In the genomic region with DNA sequence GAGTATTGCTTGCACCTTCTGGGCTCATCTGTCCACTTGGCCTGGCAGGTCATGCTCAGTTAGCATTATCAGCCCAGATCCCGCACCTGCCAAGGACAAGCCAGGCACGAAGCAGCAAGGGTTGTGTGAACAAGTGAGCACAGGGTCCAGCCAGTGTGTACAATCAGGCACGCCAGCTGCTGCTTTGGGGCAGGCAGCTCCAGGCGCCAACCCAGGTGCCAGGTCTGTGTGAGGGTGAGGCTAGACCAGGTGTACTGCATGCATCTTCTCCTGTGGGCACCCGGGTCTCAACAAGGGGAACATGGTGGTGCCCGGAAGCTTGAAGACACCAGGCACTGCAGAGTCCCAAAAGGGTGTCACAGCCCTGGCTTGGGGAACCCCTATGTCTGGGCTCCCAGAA, we compare ENCODE assay signal across 22 cellular contexts.
"Had no signal": no experiment of that assay in that cellular context is flagged by ENCODE, and none has a peak within 500 bp of the region (broad histone marks: within the 10 kb centered on the region; RNA-seq: fewer than 3 reads in every experiment).

No MANE protein-coding gene starts in this region.

- H3K4me1 ChIP-seq: gastrocnemius medialis, heart left ventricle, left ventricle myocardium inferior, lower lobe of right lung, parathyroid adenoma, tibial nerve, vagina had no signal

- H3K36me3 ChIP-seq: gastrocnemius medialis, heart left ventricle, left ventricle myocardium inferior, lower lobe of right lung, neutrophil, thoracic aorta, tibial nerve, vagina had no signal

- H3K9me3 ChIP-seq: gastrocnemius medialis, heart left ventricle, left ventricle myocardium inferior, lower lobe of right lung, neutrophil, thoracic aorta, tibial nerve, vagina had no signal

- DNase-seq: cerebellar nuclear complex; effector CD8-positive, alpha-beta T cell; endodermal cell; foreskin fibroblast; gastrocnemius medialis; kidney glomerular epithelial cell; left colon; left ventricle myocardium inferior; lower lobe of right lung; natural killer cell; stimulated activated CD4-positive, alpha-beta T cell treated with anti-CD3 and anti-CD28 coated beads, Interleukin-15, amount 100 ng/mL, for 24 hours; stimulated activated CD4-positive, alpha-beta T cell treated with anti-CD3 and anti-CD28 coated beads, Interleukin-2, amount 100 ng/mL, for 48 hours had no signal

- H3K27ac ChIP-seq: epithelial cell of prostate, gastrocnemius medialis, heart left ventricle, hepatocyte, left ventricle myocardium inferior, lower lobe of right lung, neutrophil, parathyroid adenoma, skin epidermis, thoracic aorta, tibial nerve, vagina had no signal

- H3K27me3 ChIP-seq: gastrocnemius medialis, heart left ventricle, hepatocyte, neutrophil, tibial nerve, vagina had no signal

- ATAC-seq: esophagus mucosa, gastrocnemius medialis, heart left ventricle, left colon, natural killer cell had no signal

- H3K4me3 ChIP-seq: gastrocnemius medialis, heart left ventricle, hepatocyte, left ventricle myocardium inferior, lower lobe of right lung, skin epidermis, thoracic aorta, tibial nerve, vagina had no signal
